Comparison of ENCODE assay signal across 3 cellular contexts in the genomic region with DNA sequence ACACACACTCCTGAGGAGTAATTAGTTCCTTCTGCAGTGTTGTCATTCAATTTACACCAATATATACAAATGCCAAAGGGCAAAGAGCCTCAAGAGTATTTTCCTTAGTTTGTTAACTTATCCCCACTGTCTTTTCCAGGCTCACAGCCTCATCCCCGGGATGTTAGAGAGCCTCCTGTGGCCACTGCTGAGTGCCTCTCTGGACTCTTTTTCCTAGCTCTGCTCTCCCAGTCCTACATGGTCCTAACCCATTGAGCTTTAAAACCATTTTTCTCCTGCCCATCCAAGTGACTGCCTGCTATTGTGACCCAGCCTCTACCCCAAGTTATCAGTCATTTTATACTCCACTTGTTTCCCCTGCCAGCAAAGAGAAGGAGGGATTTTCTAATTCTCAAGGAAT.
TF ChIP-seq lines count a peak whose summit lies in the region.

No MANE protein-coding gene starts in this region.

TF ChIP-seq in HCT116, 20 proteins besides CTCF, POLR2A, EP300 and RAD21 (continued from another document):
- no peak for TF ChIP-seq MAX (IDR thresholded peaks at IDR 0.05)
- no peak for TF ChIP-seq TCF7L2 (IDR thresholded peaks at IDR 0.05; ENCODE audit: borderline replicate concordance, extremely low read depth, insufficient read depth, insufficient read length)
- TF ChIP-seq REST (IDR thresholded peaks at IDR 0.05; ENCODE audit: low read depth), result no peak
- TF ChIP-seq SRF (IDR thresholded peaks at IDR 0.05; ENCODE audit: low read depth), result no peak
- no peak for TF ChIP-seq SP1 (IDR thresholded peaks at IDR 0.05; ENCODE audit: low read depth)
- TF ChIP-seq ELF1 (IDR thresholded peaks at IDR 0.05; ENCODE audit: borderline replicate concordance, low read depth), result no peak
- no peak for TF ChIP-seq CEBPB (IDR thresholded peaks at IDR 0.05; ENCODE audit: low read depth)
- no peak for TF ChIP-seq POLR2AphosphoS5 (IDR thresholded peaks at IDR 0.05; ENCODE audit: low read depth, low read length)
- TF ChIP-seq CBX3 (IDR thresholded peaks at IDR 0.05; ENCODE audit: low read depth), result no peak

TF ChIP-seq in WTC11, 78 proteins besides CTCF, POLR2A, EP300 and RAD21 (continued from another document):
- no peak for TF ChIP-seq GABPB1 (CRISPR knock-in tag; IDR thresholded peaks at IDR 0.05)
- TF ChIP-seq CREB1 (CRISPR knock-in tag; IDR thresholded peaks at IDR 0.05), result no peak
- TF ChIP-seq NR3C1 (CRISPR knock-in tag; conservative IDR thresholded peaks at IDR 0.05; ENCODE audit: low read depth), result no peak

TF ChIP-seq in endothelial cell of umbilical vein, 7 proteins besides CTCF, POLR2A, EP300 and RAD21 (continued from another document):
- TF ChIP-seq GATA2 (IDR thresholded peaks at IDR 0.05; ENCODE audit: insufficient read depth, insufficient read length, low read depth, low read length) (no peak), MYC (IDR thresholded peaks at IDR 0.05; ENCODE audit: low read depth, low read length) (no peak), MAX (IDR thresholded peaks at IDR 0.05; ENCODE audit: insufficient read depth, insufficient read length) (no peak)
